Comparison of ENCODE assay signal across 1 cellular context in the genomic region with DNA sequence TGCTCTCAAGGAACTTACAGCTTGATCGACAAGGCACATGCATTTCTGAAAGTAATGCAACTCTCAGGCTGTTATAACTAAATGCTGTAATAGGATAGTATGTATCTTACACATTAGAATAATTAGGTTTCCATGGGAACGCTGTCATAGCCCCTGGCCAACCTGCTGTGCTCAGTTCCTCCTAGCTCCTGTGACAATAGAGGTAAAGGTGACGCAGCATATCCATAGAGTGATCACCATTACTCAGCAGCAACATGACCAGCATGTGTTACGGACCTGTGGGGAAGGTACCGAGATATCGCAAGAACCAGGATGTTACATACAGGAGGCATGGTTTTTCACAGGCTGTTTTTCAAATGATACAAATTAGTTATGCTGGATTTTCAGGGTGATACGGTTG.
TF ChIP-seq lines count a peak whose summit lies in the region.

No MANE protein-coding gene starts in this region.

TF ChIP-seq in SK-N-SH, 30 proteins besides CTCF, POLR2A, EP300 and RAD21 (continued from another document):
- TF ChIP-seq USF2 (IDR thresholded peaks at IDR 0.05; ENCODE audit: borderline replicate concordance, low read depth, low read length) (no peak), SIN3A (IDR thresholded peaks at IDR 0.05; ENCODE audit: borderline replicate concordance, low read depth, low read length) (no peak), JUND (IDR thresholded peaks at IDR 0.05) (no peak), FOXM1 (IDR thresholded peaks at IDR 0.05; ENCODE audit: low read depth) (no peak), ELF1 (IDR thresholded peaks at IDR 0.05) (no peak), FOSL2 (IDR thresholded peaks at IDR 0.05; ENCODE audit: borderline replicate concordance, low read depth) (no peak), GABPA (IDR thresholded peaks at IDR 0.05; ENCODE audit: low read depth) (no peak), MAX (IDR thresholded peaks at IDR 0.05; ENCODE audit: low read depth) (no peak)
- TF ChIP-seq, protein P1, sequence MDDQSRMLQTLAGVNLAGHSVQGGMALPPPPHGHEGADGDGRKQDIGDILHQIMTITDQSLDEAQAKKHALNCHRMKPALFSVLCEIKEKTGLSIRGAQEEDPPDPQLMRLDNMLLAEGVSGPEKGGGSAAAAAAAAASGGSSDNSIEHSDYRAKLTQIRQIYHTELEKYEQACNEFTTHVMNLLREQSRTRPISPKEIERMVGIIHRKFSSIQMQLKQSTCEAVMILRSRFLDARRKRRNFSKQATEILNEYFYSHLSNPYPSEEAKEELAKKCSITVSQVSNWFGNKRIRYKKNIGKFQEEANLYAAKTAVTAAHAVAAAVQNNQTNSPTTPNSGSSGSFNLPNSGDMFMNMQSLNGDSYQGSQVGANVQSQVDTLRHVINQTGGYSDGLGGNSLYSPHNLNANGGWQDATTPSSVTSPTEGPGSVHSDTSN (IDR thresholded peaks at IDR 0.05): no peak
